10 cellular contexts compared by ENCODE assay signal in genomic region chrX:118350221-118350620, GRCh38. TPM values are rescaled to one million over a fixed set of nuclear protein-coding genes. Genes with fewer than 3 reads are reported as not detected.
A peak's percentile ranks its signal among the peaks of the same experiment; 100 is the strongest.
DNase-seq lines count a peak whose midpoint lies in the region; ATAC-seq and TF ChIP-seq lines count a peak whose summit lies in the region.
"Had no signal": no experiment of that assay in that cellular context is flagged by ENCODE, and none has a peak within 500 bp of the region (broad histone marks: within the 10 kb centered on the region; RNA-seq: fewer than 3 reads in every experiment).

No MANE protein-coding gene starts in this region.

- no peak overlapping the region for H3T11ph ChIP-seq in H9 (ENCODE audit: low read length)

- H3K4ac ChIP-seq in H9 (ENCODE audit: low read depth, low read length): no peak overlapping the region

- H3K9me3 Mint-ChIP-seq in CD4-positive, alpha-beta T cell: no peaks in the 10 kb centered on the region
- no peaks in the 10 kb centered on the region for H3K9me3 Mint-ChIP-seq in activated CD4-positive, alpha-beta memory T cell treated with anti-CD3 and anti-CD28 coated beads for 36 hours
- H3K9me3 Mint-ChIP-seq in H9: no peaks in the 10 kb centered on the region

- H3K9ac ChIP-seq in iPS-20b (ENCODE audit: low read depth, low read length) (peak overlapping the region; percentile 27; the same call in 1 of the 2 replicates), H9 (ENCODE audit: extremely low read depth, insufficient read length, low read length) (no peak overlapping the region)

- H3K79me1 ChIP-seq in H9 (ENCODE audit: insufficient read depth, low read depth, low read length, poor library complexity, severe bottlenecking): no peaks in the 10 kb centered on the region

- no CpG with 5 or more reads among the region's 6 CpGs for WGBS in H9 (ENCODE audit: extremely low coverage, insufficient read length, low lambda C conversion rate)

- no peak overlapping the region for H2BK5ac ChIP-seq in H9 (ENCODE audit: insufficient read length, low read length)

- DNase-seq in CD4-positive, alpha-beta T cell: no peak
- DNase-seq in Kasumi-1 (lab: John Stamatoyannopoulos, UW): peak; percentile 30 to 50
- no peak for DNase-seq in activated CD4-positive, alpha-beta memory T cell treated with anti-CD3 and anti-CD28 coated beads for 36 hours
- DNase-seq in H9: no peak
- no peak for DNase-seq in GM20000 (ENCODE audit: low spot score)
- no peak for DNase-seq in NCI-H2081 (lab: John Stamatoyannopoulos, UW)
- DNase-seq: heart left ventricle, NCI-H1436 had no signal

- POLR2A ChIA-PET in CD4-positive, alpha-beta T cell (lab: Charles Lee): no interaction called here
- POLR2A ChIA-PET in activated CD4-positive, alpha-beta memory T cell treated with anti-CD3 and anti-CD28 coated beads for 36 hours (lab: Charles Lee): no interaction called here

- peaks cover 2% of the 10 kb centered on the region for H3K23me2 ChIP-seq in H9 (ENCODE audit: insufficient read length, low read depth, low read length, poor library complexity, severe bottlenecking)

- intact Hi-C loops in CD4-positive, alpha-beta T cell (cut with DNase I, micrococcal nuclease): no loop called here
- intact Hi-C loops in activated CD4-positive, alpha-beta memory T cell treated with anti-CD3 and anti-CD28 coated beads for 36 hours (cut with micrococcal nuclease): no loop called here

- H4K20me1 ChIP-seq in H9 (ENCODE audit: control insufficient read depth, insufficient read depth, insufficient read length): no peaks in the 10 kb centered on the region

- H3K27ac Mint-ChIP-seq in CD4-positive, alpha-beta T cell: peak overlapping the region; percentile 69
- H3K27ac Mint-ChIP-seq in activated CD4-positive, alpha-beta memory T cell treated with anti-CD3 and anti-CD28 coated beads for 36 hours: peak overlapping the region; percentile 45
- H3K27ac Mint-ChIP-seq in H9: peak overlapping the region in 1 of 3 experiments; percentile 93; a peak in 2 of 7 replicates

- no peak for ATAC-seq in CD4-positive, alpha-beta T cell (ENCODE audit: poor library complexity)
- no peak for ATAC-seq in HG03095 (IDR thresholded peaks at IDR 0.05; ENCODE audit: unreplicated experiment)
- ATAC-seq: heart left ventricle had no signal

- H3K9me3 ChIP-seq in CD4-positive, alpha-beta T cell (ENCODE audit: control insufficient read depth, low read length): no peaks in the 10 kb centered on the region
- H3K9me3 ChIP-seq in iPS-20b (ENCODE audit: insufficient read depth, low read depth, low read length): no peaks in the 10 kb centered on the region
- peaks cover 6% of the 10 kb centered on the region for H3K9me3 ChIP-seq in H9 (ENCODE audit: control insufficient read depth, low read depth, low read length)
- H3K9me3 ChIP-seq: heart left ventricle had no signal

- H2BK120ac ChIP-seq in H9 (ENCODE audit: low read depth, low read length, poor library complexity, severe bottlenecking): no peak overlapping the region

- H2BK15ac ChIP-seq in H9 (ENCODE audit: low read depth, low read length): no peak overlapping the region

- H3K4me3 ChIP-seq in iPS-20b (ENCODE audit: low read length): no peak overlapping the region
- H3K4me3 ChIP-seq: heart left ventricle had no signal

- no peak overlapping the region for H2AK5ac ChIP-seq in H9 (ENCODE audit: insufficient read length, low read length)

- H3K18ac ChIP-seq in H9 (ENCODE audit: insufficient read length, low read depth, low read length): no peak overlapping the region

- H3K27me3 ChIP-seq in CD4-positive, alpha-beta T cell (ENCODE audit: control insufficient read depth, insufficient read depth, low read length): no peaks in the 10 kb centered on the region
- H3K27me3 ChIP-seq in iPS-20b (ENCODE audit: insufficient read depth, low read length) (no peaks in the 10 kb centered on the region; the same call in 1 of the 2 replicates), H9 (ENCODE audit: insufficient read depth, low read length) (no peaks in the 10 kb centered on the region)
- H3K27me3 ChIP-seq: heart left ventricle had no signal

- H3K4me1 ChIP-seq in iPS-20b (ENCODE audit: insufficient read depth, low read length) (peaks cover 11% of the 10 kb centered on the region; the same call in 1 of the 2 replicates), H9 (ENCODE audit: insufficient read depth, low read length) (peaks cover 3% of the 10 kb centered on the region)

- no peaks in the 10 kb centered on the region for H3K27me3 Mint-ChIP-seq in CD4-positive, alpha-beta T cell
- H3K27me3 Mint-ChIP-seq in activated CD4-positive, alpha-beta memory T cell treated with anti-CD3 and anti-CD28 coated beads for 36 hours: no peaks in the 10 kb centered on the region
- H3K27me3 Mint-ChIP-seq in H9 (ENCODE audit: low read depth): no peaks in the 10 kb centered on the region

- H3K79me2 ChIP-seq in H9 (ENCODE audit: insufficient read depth, low read length): peaks cover 24% of the 10 kb centered on the region; the same call in 1 of the 2 replicates

- H3K36me3 ChIP-seq in iPS-20b (ENCODE audit: insufficient read depth, low read depth, low read length): no peaks in the 10 kb centered on the region
- H3K36me3 ChIP-seq: heart left ventricle had no signal

- H4K8ac ChIP-seq in H9 (replicated peaks; ENCODE audit: insufficient read length, low read depth, low read length): no peak overlapping the region

- H3K56ac ChIP-seq in H9 (ENCODE audit: insufficient read length, low read depth, low read length): no peak overlapping the region

- H3K23ac ChIP-seq in H9 (ENCODE audit: insufficient read length, low read depth, low read length): no peak overlapping the region

- H3K4me3 Mint-ChIP-seq in CD4-positive, alpha-beta T cell: peak overlapping the region; percentile 79
- H3K4me3 Mint-ChIP-seq in activated CD4-positive, alpha-beta memory T cell treated with anti-CD3 and anti-CD28 coated beads for 36 hours: no peak overlapping the region
- peak overlapping the region in 1 of 2 experiments; percentile 58; a peak in 2 of 5 replicates for H3K4me3 Mint-ChIP-seq in H9

- H4K5ac ChIP-seq in H9 (ENCODE audit: insufficient read length, low read depth, low read length): no peak overlapping the region

- H2AFZ ChIP-seq in H9 (ENCODE audit: low read length): no peak overlapping the region

- no peak overlapping the region for H4K91ac ChIP-seq in H9 (ENCODE audit: insufficient read length, low read depth, low read length)

- no peak overlapping the region for H2BK20ac ChIP-seq in H9 (ENCODE audit: low read depth, low read length, poor library complexity, severe bottlenecking)

- H3K4me1 Mint-ChIP-seq in CD4-positive, alpha-beta T cell (ENCODE audit: low read depth): peaks cover 65% of the 10 kb centered on the region
- peaks cover 54% of the 10 kb centered on the region for H3K4me1 Mint-ChIP-seq in activated CD4-positive, alpha-beta memory T cell treated with anti-CD3 and anti-CD28 coated beads for 36 hours (ENCODE audit: low read depth)
- peaks cover 27 to 53% of the 10 kb centered on the region in 2 experiments for H3K4me1 Mint-ChIP-seq in H9

- no peak overlapping the region for H3K27ac ChIP-seq in CD4-positive, alpha-beta T cell (ENCODE audit: low read depth, low read length)
- no peak overlapping the region for H3K27ac ChIP-seq in iPS-20b (ENCODE audit: low read length)
- no peak overlapping the region for H3K27ac ChIP-seq in H9 (ENCODE audit: insufficient read length, low read depth, low read length)

- CTCF ChIA-PET in CD4-positive, alpha-beta T cell (lab: Charles Lee): no interaction called here
- CTCF ChIA-PET in activated CD4-positive, alpha-beta memory T cell treated with anti-CD3 and anti-CD28 coated beads for 36 hours (lab: Charles Lee): interaction anchor here (0.7 kb wide), 1 partner anchor 15 kb away, joined by 4 read pairs; no protein-coding TSS in a partner anchor

- TF ChIP-seq CTCF in CD4-positive, alpha-beta T cell (IDR thresholded peaks at IDR 0.05): no peak
- TF ChIP-seq CTCF in H9 (conservative IDR thresholded peaks at IDR 0.05) (no peak), GM20000 (IDR thresholded peaks at IDR 0.05; ENCODE audit: extremely low read depth, missing control alignments) (no peak)

- no peak overlapping the region for H2BK12ac ChIP-seq in H9 (ENCODE audit: insufficient read length, low read depth, low read length)

- peaks cover 18% of the 10 kb centered on the region for H3K36me3 Mint-ChIP-seq in CD4-positive, alpha-beta T cell (ENCODE audit: low read depth)
- H3K36me3 Mint-ChIP-seq in activated CD4-positive, alpha-beta memory T cell treated with anti-CD3 and anti-CD28 coated beads for 36 hours: no peaks in the 10 kb centered on the region
- H3K36me3 Mint-ChIP-seq in H9 (ENCODE audit: insufficient read depth in 1 of 3, low read depth in 3 of 3): peaks cover 0 to 2% (median 0%) of the 10 kb centered on the region in 3 experiments; a peak in 2 of 7 replicates

- H3K4me2 ChIP-seq in H9 (ENCODE audit: insufficient read depth, insufficient read length, low read length): no peak overlapping the region

- H3K14ac ChIP-seq in H9 (ENCODE audit: insufficient read depth, low read length): no peak overlapping the region

RNA-seq across cellular contexts. Expression of gene WDR44, which starts 4.3 kb away (rescaled TPM):
- 10 to 100 TPM; 11.7 to 12.2 TPM for total RNA-seq in CD4-positive, alpha-beta T cell
- total RNA-seq in activated CD4-positive, alpha-beta memory T cell treated with anti-CD3 and anti-CD28 coated beads for 36 hours: 1 to 10 TPM; 8.2 to 9.2 TPM
- total RNA-seq in H9 (2021): 27.7 and 29.6 TPM in 2 replicates

Comparison
In these comparisons a context has a peak if more than half of its experiments do, and no peak if none do; other contexts are left out.
1. DNase-seq: peak in Kasumi-1 (2 of 2); none in CD4-positive, alpha-beta T cell (0 of 10), activated CD4-positive, alpha-beta memory T cell treated with anti-CD3 and anti-CD28 coated beads for 36 hours (single experiment), H9 (single experiment), GM20000 (single experiment) and NCI-H2081 (0 of 2).